Comparison of ENCODE assay signal across 16 cellular contexts in the genomic region with DNA sequence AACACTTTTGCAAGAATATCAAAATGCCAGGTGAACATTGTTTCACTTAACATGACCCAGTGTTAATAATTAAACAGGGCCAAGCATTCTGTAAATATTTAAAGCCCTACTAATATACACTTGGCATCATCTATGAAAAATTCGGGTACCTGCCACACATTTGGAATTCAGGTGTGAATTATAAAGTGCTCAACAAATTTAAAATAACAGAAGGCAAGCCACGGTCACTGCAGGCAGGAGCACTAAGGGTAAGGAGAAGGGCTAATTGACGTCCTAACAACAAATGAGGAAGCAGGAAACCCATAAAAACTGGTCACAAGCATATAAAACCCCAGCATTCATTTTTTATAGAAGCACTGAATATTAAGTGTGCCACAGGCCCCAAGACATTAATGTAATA. TPM values are rescaled to one million over a fixed set of nuclear protein-coding genes. Genes with fewer than 3 reads are reported as not detected.
DNase-seq lines count a peak whose midpoint lies in the region; ATAC-seq and TF ChIP-seq lines count a peak whose summit lies in the region.
"Had no signal": no experiment of that assay in that cellular context is flagged by ENCODE, and none has a peak within 500 bp of the region (broad histone marks: within the 10 kb centered on the region; RNA-seq: fewer than 3 reads in every experiment).

No MANE protein-coding gene starts in this region.

- TF ChIP-seq CTCF in 22Rv1 (IDR thresholded peaks at IDR 0.05) (no peak), LNCaP clone FGC (IDR thresholded peaks at IDR 0.05; ENCODE audit: control insufficient read depth, extremely low read depth, insufficient read depth) (no peak), VCaP (conservative IDR thresholded peaks at IDR 0.05) (no peak), mucosa of descending colon (IDR thresholded peaks at IDR 0.05) (no peak), gastrocnemius medialis (IDR thresholded peaks at IDR 0.05 in 4 of 5, conservative IDR thresholded peaks at IDR 0.05 in 1 of 5) (no peak)

- peak; percentile 62 for ATAC-seq in mucosa of descending colon
- ATAC-seq in gastrocnemius medialis = no peak

- H3K4me3 ChIP-seq in LNCaP clone FGC (ENCODE audit: low read depth, low read length) = no peak overlapping the region
- H3K4me3 ChIP-seq in mucosa of descending colon = no peak overlapping the region
- H3K4me3 ChIP-seq in gastrocnemius medialis = no peak overlapping the region
- H3K4me3 ChIP-seq: GM23248, MG63 had no signal

- H3K27me3 ChIP-seq in gastrocnemius medialis = no peaks in the 10 kb centered on the region
- H3K27me3 ChIP-seq: MG63 had no signal

- DNase-seq in LNCaP clone FGC (ENCODE audit: low read depth) (peak; percentile 77), mucosa of descending colon (no peak), NCI-H2029 treated with DMSO at 0.1 percent for 48 hours (lab: John Stamatoyannopoulos, UW) (no peak), gastrocnemius medialis (no peak), hypothalamus (lab: John Stamatoyannopoulos, UW) (no peak)
- DNase-seq in NK-92 treated with Interleukin-12 subunit alpha and Interleukin-12 subunit beta, amount 100 ng/mL, for 24 hours (lab: John Stamatoyannopoulos, UW) = no peak
- DNase-seq: COR-L47, GM23248, MG63, NCI-H1417, NCI-H1930, NCI-H510A, SIG-M5, SW 1271 had no signal

- in situ Hi-C loops in gastrocnemius medialis (cut with MboI; ENCODE audit: low sequenced_read_pairs in 4 of 4) = no loop called here

- no peaks in the 10 kb centered on the region for H3K9me3 ChIP-seq in mucosa of descending colon
- no peaks in the 10 kb centered on the region for H3K9me3 ChIP-seq in gastrocnemius medialis
- H3K9me3 ChIP-seq: MG63 had no signal

- TF ChIP-seq POLR2A in gastrocnemius medialis (IDR thresholded peaks at IDR 0.05) = no peak

- H3K36me3 ChIP-seq in mucosa of descending colon (ENCODE audit: low read depth) (no peaks in the 10 kb centered on the region), gastrocnemius medialis (no peaks in the 10 kb centered on the region)
- H3K36me3 ChIP-seq: MG63 had no signal

- H3K27ac ChIP-seq in 22Rv1 (peak overlapping the region; percentile 29), VCaP (peak overlapping the region; percentile 85), gastrocnemius medialis (no peak overlapping the region)
- H3K27ac ChIP-seq: GM23248 had no signal

- H3K4me1 ChIP-seq in mucosa of descending colon (ENCODE audit: low read depth) = no peaks in the 10 kb centered on the region
- no peaks in the 10 kb centered on the region for H3K4me1 ChIP-seq in gastrocnemius medialis

- intact Hi-C loops in mucosa of descending colon (cut with DNase I, micrococcal nuclease) = no loop called here
- intact Hi-C loops in gastrocnemius medialis (cut with DNase I; ENCODE audit: low total_unique reads) = no loop called here

RNA-seq across cellular contexts. Expression of a gene that starts 43.8 kb away (rescaled TPM):
- total RNA-seq in mucosa of descending colon (10 to 100 TPM; 25.5 to 47.9 (median 29.7) TPM), gastrocnemius medialis (10 to 100 TPM in 2 of 4 donors, 1 to 10 TPM in 2; 8.7 to 13.1 (median 10.1) TPM)

Comparison
In these comparisons a context has a peak if more than half of its experiments do, and no peak if none do; other contexts are left out.
1. H3K27ac ChIP-seq: peak in 22Rv1 (single experiment) and VCaP (single experiment); none in gastrocnemius medialis (0 of 4).